In genomic region chr2:99399795-99400194, GRCh38 we compare ENCODE assay signal across 15 cellular contexts.
"Had no signal": no experiment of that assay in that cellular context is flagged by ENCODE, and none has a peak within 500 bp of the region (broad histone marks: within the 10 kb centered on the region; RNA-seq: fewer than 3 reads in every experiment).

No MANE protein-coding gene starts in this region.

- H3K27me3 ChIP-seq: ovary, tibial nerve, vagina had no signal

- H3K4me3 Mint-ChIP-seq: activated CD4-positive, alpha-beta T cell treated with anti-CD3 and anti-CD28 coated beads for 36 hours; activated CD8-positive, alpha-beta T cell treated with anti-CD3 and anti-CD28 coated beads, Interleukin-2, amount 10 ng/mL, durations not matched to agents 7 days and 5 days; central memory CD8-positive, alpha-beta T cell; neural crest cell had no signal

- H3K9me3 ChIP-seq: lower lobe of right lung, ovary, tibial nerve, vagina had no signal

- H3K4me1 Mint-ChIP-seq: central memory CD8-positive, alpha-beta T cell had no signal

- H3K4me3 ChIP-seq: lower lobe of right lung, ovary, tibial nerve, vagina had no signal

- DNase-seq: activated CD4-positive, alpha-beta T cell treated with anti-CD3 and anti-CD28 coated beads for 36 hours; activated CD8-positive, alpha-beta memory T cell treated with anti-CD3 and anti-CD28 coated beads, Interleukin-2, amount 50 U/mL, for 4 hours; activated CD8-positive, alpha-beta T cell treated with anti-CD3 and anti-CD28 coated beads, Interleukin-2, amount 10 ng/mL, durations not matched to agents 7 days and 5 days; activated naive CD4-positive, alpha-beta T cell treated with Interleukin-2 at 50 U/mL for 16 hours; cortex of kidney; effector CD8-positive, alpha-beta T cell; lower lobe of right lung; midbrain; ovary; stimulated activated CD4-positive, alpha-beta T cell treated with anti-CD3 and anti-CD28 coated beads, Interleukin-1b, Interleukin-23, amount 100 ng/mL, for 48 hours had no signal

- H3K27ac ChIP-seq: lower lobe of right lung, ovary, vagina had no signal

- H3K27me3 Mint-ChIP-seq: activated CD4-positive, alpha-beta T cell treated with anti-CD3 and anti-CD28 coated beads for 36 hours; central memory CD8-positive, alpha-beta T cell had no signal

- H3K9me3 Mint-ChIP-seq: central memory CD8-positive, alpha-beta T cell; neural crest cell had no signal

- H3K27ac Mint-ChIP-seq: activated CD8-positive, alpha-beta T cell treated with anti-CD3 and anti-CD28 coated beads, Interleukin-2, amount 10 ng/mL, durations not matched to agents 7 days and 5 days had no signal

- H3K4me1 ChIP-seq: lower lobe of right lung, vagina had no signal

- FAIRE-seq: endothelial cell of umbilical vein had no signal

- ATAC-seq: activated CD4-positive, alpha-beta T cell treated with anti-CD3 and anti-CD28 coated beads for 36 hours; activated CD8-positive, alpha-beta T cell treated with anti-CD3 and anti-CD28 coated beads, Interleukin-2, amount 10 ng/mL, durations not matched to agents 7 days and 5 days; lower lobe of right lung had no signal

- H3K36me3 ChIP-seq: ovary had no signal
